In the genomic region with DNA sequence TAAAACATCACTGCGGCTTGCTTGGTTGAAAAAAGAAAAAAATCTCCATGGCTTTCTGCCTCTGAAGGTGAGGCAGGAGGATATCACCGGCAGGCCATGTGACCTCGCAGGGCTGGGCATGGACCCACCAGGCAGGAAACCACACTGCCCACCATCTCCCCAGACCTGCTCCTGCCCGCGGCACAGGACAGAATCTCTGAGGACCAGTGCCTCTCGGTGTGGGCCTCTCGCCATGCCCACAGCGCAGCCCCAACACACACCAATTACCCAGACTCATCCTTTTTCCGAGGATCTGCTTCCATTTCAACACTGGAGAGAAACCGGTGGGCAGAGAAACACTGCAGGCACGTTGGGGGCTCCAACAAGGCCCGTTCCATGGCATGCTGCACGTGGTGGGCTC, we compare ENCODE assay signal across 23 cellular contexts. TPM values are rescaled to one million over a fixed set of nuclear protein-coding genes. Genes with fewer than 3 reads are reported as not detected.
DNase-seq lines count a peak whose midpoint lies in the region; ATAC-seq, FAIRE-seq and TF ChIP-seq lines count a peak whose summit lies in the region.
"Had no signal": no experiment of that assay in that cellular context is flagged by ENCODE, and none has a peak within 500 bp of the region (broad histone marks: within the 10 kb centered on the region; RNA-seq: fewer than 3 reads in every experiment).

No MANE protein-coding gene starts in this region.

- H3K36me3 ChIP-seq in kidney (ENCODE audit: control insufficient read depth in 1 of 2, insufficient read depth in 2 of 2, low read length in 2 of 2): peaks cover 16 to 43% of the 10 kb centered on the region in 2 donors

- H3K27me3 Mint-ChIP-seq in activated CD8-positive, alpha-beta memory T cell treated with anti-CD3 and anti-CD28 coated beads, Interleukin-2, amount 10 ng/mL, durations not matched to agents 7 days and 5 days: no peaks in the 10 kb centered on the region
- no peaks in the 10 kb centered on the region for H3K27me3 Mint-ChIP-seq in natural killer cell (ENCODE audit: low read depth in 2 of 2)
- no peaks in the 10 kb centered on the region for H3K27me3 Mint-ChIP-seq in natural killer cell treated with Interleukin-12 subunit alpha and Interleukin-12 subunit beta and Interleukin-15 and Interleukin-18, amount 100 ng/mL, for 72 hours

- no peaks in the 10 kb centered on the region for H3K9me3 ChIP-seq in kidney (ENCODE audit: control insufficient read depth in 1 of 2, low read length in 2 of 2)
- H3K9me3 ChIP-seq: BE2C, Peyer's patch had no signal

- TF ChIP-seq CTCF in natural killer cell (IDR thresholded peaks at IDR 0.05) (no peak), kidney (IDR thresholded peaks at IDR 0.05; ENCODE audit: borderline replicate concordance, extremely low read depth, insufficient read depth) (no peak)

- no peak for FAIRE-seq in kidney (lab: Jason Lieb, UNC)
- FAIRE-seq: A204.1, H54, HTR-8/SVneo had no signal

- H3K27ac Mint-ChIP-seq in activated CD8-positive, alpha-beta memory T cell treated with anti-CD3 and anti-CD28 coated beads, Interleukin-2, amount 10 ng/mL, durations not matched to agents 7 days and 5 days: peak overlapping the region; percentile 77
- peak overlapping the region in 1 of 2 donors; percentile 62 for H3K27ac Mint-ChIP-seq in natural killer cell
- H3K27ac Mint-ChIP-seq in natural killer cell treated with Interleukin-12 subunit alpha and Interleukin-12 subunit beta and Interleukin-15 and Interleukin-18, amount 100 ng/mL, for 72 hours: no peak overlapping the region

- CTCF ChIA-PET in activated CD8-positive, alpha-beta memory T cell treated with anti-CD3 and anti-CD28 coated beads, Interleukin-2, amount 10 ng/mL, durations not matched to agents 7 days and 5 days (lab: Charles Lee): interaction anchor here (1.3 kb wide), 2 partner anchors 9 to 20 kb away, joined by 3 read pairs; no protein-coding TSS in a partner anchor

- peaks cover 42% of the 10 kb centered on the region for H3K4me1 Mint-ChIP-seq in activated CD8-positive, alpha-beta memory T cell treated with anti-CD3 and anti-CD28 coated beads, Interleukin-2, amount 10 ng/mL, durations not matched to agents 7 days and 5 days
- H3K4me1 Mint-ChIP-seq in natural killer cell: peaks cover 24 to 34% of the 10 kb centered on the region in 2 donors
- peaks cover 11 to 16% of the 10 kb centered on the region in 2 donors for H3K4me1 Mint-ChIP-seq in natural killer cell treated with Interleukin-12 subunit alpha and Interleukin-12 subunit beta and Interleukin-15 and Interleukin-18, amount 100 ng/mL, for 72 hours (ENCODE audit: low read depth in 2 of 2)

- intact Hi-C loops in natural killer cell (cut with micrococcal nuclease): no loop called here
- intact Hi-C loops in kidney (cut with DNase I): no loop called here

- no peak overlapping the region for H3K4me3 Mint-ChIP-seq in activated CD8-positive, alpha-beta memory T cell treated with anti-CD3 and anti-CD28 coated beads, Interleukin-2, amount 10 ng/mL, durations not matched to agents 7 days and 5 days
- H3K4me3 Mint-ChIP-seq in natural killer cell: no peak overlapping the region
- H3K4me3 Mint-ChIP-seq in natural killer cell treated with Interleukin-12 subunit alpha and Interleukin-12 subunit beta and Interleukin-15 and Interleukin-18, amount 100 ng/mL, for 72 hours: no peak overlapping the region

- H3K4me3 ChIP-seq in kidney (ENCODE audit: low read length in 2 of 2): no peak overlapping the region
- H3K4me3 ChIP-seq: Peyer's patch had no signal

- H3K4me1 ChIP-seq in kidney (ENCODE audit: control insufficient read depth in 1 of 2, insufficient read depth in 1 of 2, low read depth in 1 of 2, low read length in 2 of 2): no peaks in the 10 kb centered on the region
- H3K4me1 ChIP-seq: BE2C, Peyer's patch had no signal

- DNase-seq in activated CD8-positive, alpha-beta memory T cell treated with anti-CD3 and anti-CD28 coated beads, Interleukin-2, amount 10 ng/mL, durations not matched to agents 7 days and 5 days: no peak
- no peak for DNase-seq in activated CD8-positive, alpha-beta memory T cell treated with anti-CD3 and anti-CD28 coated beads, Interleukin-2, amount 50 U/mL, for 48 hours
- DNase-seq in natural killer cell (no peak), kidney (peak; percentile 64), NCI-H226 (no peak), Kasumi-1 (lab: John Stamatoyannopoulos, UW) (no peak)
- DNase-seq in natural killer cell treated with Interleukin-12 subunit alpha and Interleukin-12 subunit beta and Interleukin-15 and Interleukin-18, amount 100 ng/mL, for 72 hours (ENCODE audit: low spot score): no peak
- no peak for DNase-seq in effector CD4-positive, alpha-beta T cell
- DNase-seq: BE2C, COR-L47, DMS79 treated with DMSO at 0.1 percent for 48 hours, IMR-90, MV-4-11, NCI-H1105 treated with DMSO at 0.1 percent for 48 hours, NCI-H2029 treated with DMSO at 0.1 percent for 48 hours, NCI-H2171, NCI-H524 treated with DMSO at 0.1 percent for 48 hours, NCI-H82 had no signal

- no peaks in the 10 kb centered on the region for H3K9me3 Mint-ChIP-seq in activated CD8-positive, alpha-beta memory T cell treated with anti-CD3 and anti-CD28 coated beads, Interleukin-2, amount 10 ng/mL, durations not matched to agents 7 days and 5 days (ENCODE audit: low read depth)
- H3K9me3 Mint-ChIP-seq in natural killer cell: no peaks in the 10 kb centered on the region
- H3K9me3 Mint-ChIP-seq in natural killer cell treated with Interleukin-12 subunit alpha and Interleukin-12 subunit beta and Interleukin-15 and Interleukin-18, amount 100 ng/mL, for 72 hours: no peaks in the 10 kb centered on the region

- peaks cover 37% of the 10 kb centered on the region for H3K36me3 Mint-ChIP-seq in activated CD8-positive, alpha-beta memory T cell treated with anti-CD3 and anti-CD28 coated beads, Interleukin-2, amount 10 ng/mL, durations not matched to agents 7 days and 5 days
- no peaks in the 10 kb centered on the region for H3K36me3 Mint-ChIP-seq in natural killer cell
- H3K36me3 Mint-ChIP-seq in natural killer cell treated with Interleukin-12 subunit alpha and Interleukin-12 subunit beta and Interleukin-15 and Interleukin-18, amount 100 ng/mL, for 72 hours: no peaks in the 10 kb centered on the region

- no peak overlapping the region for H3K27ac ChIP-seq in kidney (ENCODE audit: low read depth in 2 of 2, low read length in 2 of 2)
- H3K27ac ChIP-seq: KMS-11, Peyer's patch had no signal

- H3K9ac ChIP-seq in kidney (ENCODE audit: low read length in 2 of 2): no peak overlapping the region
- H3K9ac ChIP-seq: KMS-11 had no signal

- no peak for ATAC-seq in activated CD8-positive, alpha-beta memory T cell treated with anti-CD3 and anti-CD28 coated beads, Interleukin-2, amount 10 ng/mL, durations not matched to agents 7 days and 5 days
- peak in 2 of 3 donors; percentile 29 to 45 for ATAC-seq in natural killer cell
- no peak for ATAC-seq in natural killer cell treated with Interleukin-12 subunit alpha and Interleukin-12 subunit beta and Interleukin-15 and Interleukin-18, amount 100 ng/mL, for 72 hours

RNA-seq across cellular contexts. Expression of a gene that starts 16.2 kb away (rescaled TPM):
- total RNA-seq in activated CD8-positive, alpha-beta memory T cell treated with anti-CD3 and anti-CD28 coated beads, Interleukin-2, amount 10 ng/mL, durations not matched to agents 7 days and 5 days: 10 to 100 TPM; 33.8 to 53.4 TPM
- total RNA-seq in natural killer cell (10 to 100 TPM; 29.9 to 47.8 (median 34.9) TPM), kidney (16.1 TPM)
- 10 to 100 TPM; 19.1 to 25.5 TPM for total RNA-seq in natural killer cell treated with Interleukin-12 subunit alpha and Interleukin-12 subunit beta and Interleukin-15 and Interleukin-18, amount 100 ng/mL, for 72 hours
- 116 TPM for polyA plus RNA-seq in kidney (ENCODE audit: insufficient read depth, low read depth, low replicate concordance)

RNA-seq across cellular contexts. Expression of a gene that starts 46.6 kb away (rescaled TPM):
- total RNA-seq in activated CD8-positive, alpha-beta memory T cell treated with anti-CD3 and anti-CD28 coated beads, Interleukin-2, amount 10 ng/mL, durations not matched to agents 7 days and 5 days: 100 to 1,000 TPM; 147 to 193 TPM
- total RNA-seq in natural killer cell: 10 to 100 TPM; 33.7 to 56.7 (median 54.6) TPM
- total RNA-seq in natural killer cell treated with Interleukin-12 subunit alpha and Interleukin-12 subunit beta and Interleukin-15 and Interleukin-18, amount 100 ng/mL, for 72 hours: 100 to 1,000 TPM; 105 to 257 TPM
- 86.3 TPM for total RNA-seq in kidney
- 88.8 TPM for polyA plus RNA-seq in kidney (ENCODE audit: insufficient read depth, low read depth, low replicate concordance)

RNA-seq across cellular contexts. Expression of a gene that starts 59.3 kb away (rescaled TPM):
- total RNA-seq in activated CD8-positive, alpha-beta memory T cell treated with anti-CD3 and anti-CD28 coated beads, Interleukin-2, amount 10 ng/mL, durations not matched to agents 7 days and 5 days: 10 to 100 TPM; 19.0 to 24.6 TPM
- total RNA-seq in natural killer cell (10 to 100 TPM; 13.5 to 18.6 (median 15.5) TPM), kidney (4.8 TPM)
- 10 to 100 TPM; 13.4 to 18.4 TPM for total RNA-seq in natural killer cell treated with Interleukin-12 subunit alpha and Interleukin-12 subunit beta and Interleukin-15 and Interleukin-18, amount 100 ng/mL, for 72 hours
- polyA plus RNA-seq in kidney (ENCODE audit: insufficient read depth, low read depth, low replicate concordance): 1.0 TPM

Comparison
In these comparisons a context has a peak if more than half of its experiments do, and no peak if none do; other contexts are left out.
1. ATAC-seq: peak in natural killer cell (2 of 3); none in activated CD8-positive, alpha-beta memory T cell treated with anti-CD3 and anti-CD28 coated beads, Interleukin-2, amount 10 ng/mL, durations not matched to agents 7 days and 5 days (single experiment) and natural killer cell treated with Interleukin-12 subunit alpha and Interleukin-12 subunit beta and Interleukin-15 and Interleukin-18, amount 100 ng/mL, for 72 hours (0 of 2).